9 cellular contexts compared by ENCODE assay signal in the genomic region with DNA sequence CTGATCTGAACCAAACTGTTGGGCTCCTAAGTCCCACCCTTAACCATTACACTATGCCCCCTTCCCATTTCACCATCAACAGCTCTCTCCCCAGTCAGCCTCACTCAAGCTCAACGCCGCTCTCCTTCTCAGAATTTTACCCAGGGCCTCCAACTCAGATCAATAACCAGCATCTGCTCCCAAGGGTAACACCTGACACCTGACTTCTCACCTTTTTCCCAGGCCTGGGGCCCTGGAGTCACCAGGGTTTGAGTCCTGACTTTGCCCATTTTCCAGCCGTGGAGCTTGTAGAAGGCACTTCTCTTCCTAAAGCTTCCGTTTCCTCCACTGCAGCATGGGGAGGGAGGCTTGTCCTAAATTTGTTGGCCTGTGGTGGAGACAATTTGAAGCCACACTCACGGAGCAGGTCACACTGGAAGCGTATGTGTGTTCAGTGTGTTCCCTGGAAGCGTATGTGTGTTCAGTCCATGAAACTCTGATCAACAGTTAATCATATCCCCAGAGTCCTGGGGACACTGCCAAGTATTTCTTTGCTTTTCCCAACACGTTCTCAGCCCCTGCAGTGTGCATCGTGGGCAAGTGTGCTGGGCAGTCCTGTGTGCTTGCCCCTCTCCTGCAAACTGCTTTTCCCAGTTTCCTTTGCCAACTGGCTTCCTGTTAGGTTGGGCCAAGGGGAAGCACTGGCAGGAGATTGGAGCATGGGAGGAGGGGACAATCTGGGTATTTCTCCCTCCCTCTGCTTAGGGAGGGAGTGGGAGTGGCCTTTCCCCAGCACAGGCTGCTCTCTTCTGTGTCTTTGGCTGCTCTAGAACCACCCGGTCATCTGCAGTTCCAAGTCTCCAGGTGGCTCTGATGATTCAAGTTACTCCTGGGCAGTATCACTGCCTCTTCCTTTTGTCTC.
DNase-seq lines count a peak whose midpoint lies in the region; ATAC-seq and TF ChIP-seq lines count a peak whose summit lies in the region.
"Had no signal": no experiment of that assay in that cellular context is flagged by ENCODE, and none has a peak within 500 bp of the region (broad histone marks: within the 10 kb centered on the region; RNA-seq: fewer than 3 reads in every experiment).

No MANE protein-coding gene starts in this region.

- no peak for TF ChIP-seq POLR2A in GM18505 (IDR thresholded peaks at IDR 0.05; ENCODE audit: borderline replicate concordance, extremely low read depth, insufficient read depth, insufficient read length)

- ATAC-seq in HG03521 (IDR thresholded peaks at IDR 0.05; ENCODE audit: unreplicated experiment) (no peak), GM18505 (IDR thresholded peaks at IDR 0.05; ENCODE audit: unreplicated experiment) (no peak)
- ATAC-seq: activated naive CD4-positive, alpha-beta T cell treated with anti-CD3 and anti-CD28 coated beads, Interleukin-2, amount 50 U/mL, for 72 hours had no signal

- peak; percentile 34 for DNase-seq in NCI-H345 (lab: John Stamatoyannopoulos, UW)
- no peak for DNase-seq in NCI-H345 treated with DMSO at 0.1 percent for 48 hours (lab: John Stamatoyannopoulos, UW; ENCODE audit: unreplicated experiment)
- DNase-seq in SHP77 treated with DMSO at 0.1 percent for 48 hours (lab: John Stamatoyannopoulos, UW): peak; percentile 36
- peak; percentile 34 for DNase-seq in glomerular visceral epithelial cell (ENCODE audit: extremely low spot score)
- peak; percentile 18 for DNase-seq in stimulated activated CD8-positive, alpha-beta memory T cell treated with anti-CD3 and anti-CD28 coated beads, Interleukin-4, amount 100 ng/mL, for 48 hours
- DNase-seq in MV-4-11 (lab: John Stamatoyannopoulos, UW): no peak

Comparison
In these comparisons a context has a peak if more than half of its experiments do, and no peak if none do; other contexts are left out.
1. DNase-seq: peak in NCI-H345 (single experiment), SHP77 treated with DMSO at 0.1 percent for 48 hours (single experiment), glomerular visceral epithelial cell (single experiment) and stimulated activated CD8-positive, alpha-beta memory T cell treated with anti-CD3 and anti-CD28 coated beads, Interleukin-4, amount 100 ng/mL, for 48 hours (single experiment); none in NCI-H345 treated with DMSO at 0.1 percent for 48 hours (single experiment) and MV-4-11 (single experiment).